21 cellular contexts compared by ENCODE assay signal in the genomic region with DNA sequence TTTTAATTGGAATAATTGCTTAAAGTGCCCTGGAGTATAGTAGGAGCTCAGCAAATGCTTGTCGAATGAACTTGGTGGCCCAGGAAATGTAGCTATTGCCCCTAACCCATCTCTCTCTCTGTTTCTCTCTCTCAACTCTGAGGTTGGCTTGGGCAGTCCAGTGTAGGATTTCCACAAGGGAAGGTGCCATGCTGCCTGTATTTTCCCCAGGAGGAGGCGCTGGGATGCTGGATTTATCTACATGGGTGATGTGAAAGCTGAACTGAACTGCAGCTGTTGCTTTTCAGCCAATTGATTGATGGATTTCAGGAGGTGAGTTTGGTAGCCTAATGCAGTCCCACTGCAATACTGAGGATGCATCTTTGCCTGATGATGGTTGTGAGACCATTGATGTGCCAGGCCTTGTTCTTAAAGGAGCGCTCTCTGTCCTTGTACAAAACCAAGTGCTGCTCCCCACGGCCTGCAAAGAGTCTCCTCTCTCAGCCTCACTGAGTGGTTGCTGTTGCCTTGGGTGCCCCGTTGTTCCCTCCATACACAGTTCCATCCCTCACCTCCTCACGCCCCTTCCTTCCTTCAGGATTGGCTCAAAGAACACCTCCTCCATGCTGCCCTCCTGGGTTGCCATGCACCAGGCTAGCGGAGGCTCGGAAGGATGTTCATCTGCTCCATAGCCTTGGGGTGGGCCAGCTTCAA.
DNase-seq lines count a peak whose midpoint lies in the region; ATAC-seq and TF ChIP-seq lines count a peak whose summit lies in the region.
"Had no signal": no experiment of that assay in that cellular context is flagged by ENCODE, and none has a peak within 500 bp of the region (broad histone marks: within the 10 kb centered on the region; RNA-seq: fewer than 3 reads in every experiment).

No MANE protein-coding gene starts in this region.

- 67 to 73% methylated on average over 8 of the region's 8 CpGs for WGBS in aorta, 2 donors

- H3K36me3 Mint-ChIP-seq in neural crest cell (ENCODE audit: low read depth) = no peaks in the 10 kb centered on the region

- no peaks in the 10 kb centered on the region for H3K9me3 ChIP-seq in aorta (ENCODE audit: control insufficient read depth, low read length)
- H3K9me3 ChIP-seq: neutrophil, thyroid gland had no signal

- no peak for ATAC-seq in aorta (ENCODE audit: low FRiP score)
- ATAC-seq: left lobe of liver, right cardiac atrium had no signal

- no peak overlapping the region for H3K27ac Mint-ChIP-seq in neural crest cell (ENCODE audit: unreplicated experiment)

- H3K4me1 ChIP-seq in aorta (ENCODE audit: control insufficient read depth in 1 of 2, insufficient read depth in 2 of 2, low read length in 2 of 2) = no peaks in the 10 kb centered on the region
- H3K4me1 ChIP-seq: thyroid gland had no signal

- H3K27ac ChIP-seq in aorta (ENCODE audit: low read depth in 1 of 2, low read length in 2 of 2) = no peak overlapping the region
- no peak overlapping the region for H3K27ac ChIP-seq in caudate nucleus (ENCODE audit: low read depth, low read length)
- H3K27ac ChIP-seq: brain microvascular endothelial cell, neutrophil, RWPE1, thyroid gland had no signal

- no peaks in the 10 kb centered on the region for H3K36me3 ChIP-seq in aorta (ENCODE audit: control insufficient read depth in 1 of 2, insufficient read depth in 2 of 2, low read length in 1 of 2)
- H3K36me3 ChIP-seq: brain microvascular endothelial cell, neutrophil, thyroid gland had no signal

- H3K4me3 Mint-ChIP-seq in neural crest cell = no peak overlapping the region

- peak; percentile 48 for DNase-seq in ELF-1 (ENCODE audit: low read depth, low spot score)
- DNase-seq in LNCaP clone FGC (ENCODE audit: low read depth) = no peak
- peak; percentile 50 for DNase-seq in ecto neural progenitor cell (ENCODE audit: low spot score)
- no peak for DNase-seq in neural crest cell (ENCODE audit: low read depth, low spot score)
- no peak for DNase-seq in aorta
- DNase-seq in caudate nucleus (lab: John Stamatoyannopoulos, UW) = no peak
- no peak for DNase-seq in 8988T
- DNase-seq: activated CD4-positive, alpha-beta T cell treated with anti-CD3 and anti-CD28 coated beads for 1 hour; AML-193; brain microvascular endothelial cell; EL; foreskin fibroblast; Kasumi-1; NCI-H1417 treated with DMSO at 0.1 percent for 48 hours; NK-92 treated with Interleukin-12 subunit alpha and Interleukin-12 subunit beta, amount 100 ng/mL, for 24 hours; right cardiac atrium; stimulated activated CD4-positive, alpha-beta T cell treated with anti-CD3 and anti-CD28 coated beads, Interleukin-15, amount 100 ng/mL, for 24 hours; thyroid gland had no signal

- peaks cover 15% of the 10 kb centered on the region for H3K27me3 Mint-ChIP-seq in neural crest cell (ENCODE audit: low read depth)

- TF ChIP-seq CTCF in LNCaP clone FGC (IDR thresholded peaks at IDR 0.05; ENCODE audit: control insufficient read depth, extremely low read depth, insufficient read depth) (peak; percentile 51), neural crest cell (conservative IDR thresholded peaks at IDR 0.05) (peak; percentile 46)

- H3K27me3 ChIP-seq in aorta (ENCODE audit: control insufficient read depth in 1 of 2, insufficient read depth in 2 of 2, low read length in 1 of 2) = no peaks in the 10 kb centered on the region
- H3K27me3 ChIP-seq: brain microvascular endothelial cell, neutrophil, thyroid gland had no signal

- H3K4me3 ChIP-seq in LNCaP clone FGC (ENCODE audit: low read depth, low read length) = no peak overlapping the region
- H3K4me3 ChIP-seq in aorta (ENCODE audit: low read length in 2 of 2) = no peak overlapping the region
- H3K4me3 ChIP-seq: thyroid gland had no signal

- H3K4me1 Mint-ChIP-seq in neural crest cell = no peaks in the 10 kb centered on the region

- intact Hi-C loops in aorta (cut with DNase I) = no loop called here

- H3K9me3 Mint-ChIP-seq in neural crest cell = peaks cover 6% of the 10 kb centered on the region

Comparison
In these comparisons a context has a peak if more than half of its experiments do, and no peak if none do; other contexts are left out.
1. DNase-seq: peak in ELF-1 (single experiment) and ecto neural progenitor cell (single experiment); none in LNCaP clone FGC (single experiment), neural crest cell (single experiment), aorta (0 of 2), caudate nucleus (0 of 61) and 8988T (single experiment).